Comparison of ENCODE assay signal across 4 cellular contexts in genomic region chr9:105151686-105151995, GRCh38.
TF ChIP-seq lines count a peak whose summit lies in the region.

No MANE protein-coding gene starts in this region.

TF ChIP-seq in SK-N-SH, 30 proteins besides CTCF, POLR2A, EP300 and RAD21:
- TF ChIP-seq RCOR1 (IDR thresholded peaks at IDR 0.05; ENCODE audit: low read length) = no peak
- TF ChIP-seq CHD2 (IDR thresholded peaks at IDR 0.05; ENCODE audit: low read length, partially characterized antibody) = no peak
- TF ChIP-seq FOSL2 (IDR thresholded peaks at IDR 0.05; ENCODE audit: borderline replicate concordance, low read depth) = no peak
- no peak for TF ChIP-seq JUND (IDR thresholded peaks at IDR 0.05)
- TF ChIP-seq ZBTB33 (IDR thresholded peaks at IDR 0.05; ENCODE audit: borderline replicate concordance, low read depth) = no peak

TF ChIP-seq in SK-N-SH treated with all-trans-retinoic acid at 6 μM for 48 hours, 23 proteins besides CTCF, POLR2A, EP300 and RAD21 (continues in another document):
- TF ChIP-seq ZC3H10 (CRISPR knock-in tag; IDR thresholded peaks at IDR 0.05) = no peak
- no peak for TF ChIP-seq BACH2 (CRISPR knock-in tag; IDR thresholded peaks at IDR 0.05; ENCODE audit: borderline replicate concordance)
- TF ChIP-seq PPARA (CRISPR knock-in tag; IDR thresholded peaks at IDR 0.05; ENCODE audit: borderline replicate concordance) = no peak
- TF ChIP-seq CSRNP3 (CRISPR knock-in tag; IDR thresholded peaks at IDR 0.05) = no peak
- no peak for TF ChIP-seq OSR1 (CRISPR knock-in tag; IDR thresholded peaks at IDR 0.05)
- TF ChIP-seq ZNF565 (CRISPR knock-in tag; conservative IDR thresholded peaks at IDR 0.05; ENCODE audit: low read depth) = no peak
- no peak for TF ChIP-seq TOX (CRISPR knock-in tag; IDR thresholded peaks at IDR 0.05; ENCODE audit: borderline replicate concordance)
- TF ChIP-seq TCF4 (CRISPR knock-in tag; IDR thresholded peaks at IDR 0.05; ENCODE audit: borderline replicate concordance) = no peak
- TF ChIP-seq ZNF70 (CRISPR knock-in tag; IDR thresholded peaks at IDR 0.05) = no peak
- TF ChIP-seq CSDC2 (CRISPR knock-in tag; IDR thresholded peaks at IDR 0.05) = no peak
- TF ChIP-seq ARNTL (CRISPR knock-in tag; IDR thresholded peaks at IDR 0.05; ENCODE audit: borderline replicate concordance, low read depth) = no peak
- TF ChIP-seq TSHZ2 (CRISPR knock-in tag; IDR thresholded peaks at IDR 0.05) = no peak

TF ChIP-seq in IMR-90, 13 proteins besides CTCF, POLR2A, EP300 and RAD21:
- TF ChIP-seq RFX5 (IDR thresholded peaks at IDR 0.05; ENCODE audit: low read depth, low read length) (no peak), ELK1 (IDR thresholded peaks at IDR 0.05; ENCODE audit: borderline replicate concordance, low read depth, low read length) (no peak), RCOR1 (IDR thresholded peaks at IDR 0.05; ENCODE audit: insufficient replicate concordance, low read length) (no peak), MAFK (IDR thresholded peaks at IDR 0.05; ENCODE audit: low read depth, low read length) (no peak), CHD1 (IDR thresholded peaks at IDR 0.05; ENCODE audit: low read depth, low read length) (no peak), CEBPB (IDR thresholded peaks at IDR 0.05; ENCODE audit: low read depth, low read length) (no peak), USF2 (IDR thresholded peaks at IDR 0.05; ENCODE audit: low read depth, low read length) (no peak), SMC3 (IDR thresholded peaks at IDR 0.05; ENCODE audit: low read depth, low read length) (no peak), FOS (IDR thresholded peaks at IDR 0.05; ENCODE audit: low read depth, low read length) (no peak), MXI1 (IDR thresholded peaks at IDR 0.05; ENCODE audit: borderline replicate concordance, low read depth, low read length) (no peak), BHLHE40 (IDR thresholded peaks at IDR 0.05; ENCODE audit: low read depth, low read length) (no peak), NFE2L2 (IDR thresholded peaks at IDR 0.05; ENCODE audit: low read depth, low read length) (no peak), MAZ (IDR thresholded peaks at IDR 0.05; ENCODE audit: borderline replicate concordance, low read depth, low read length) (no peak)

TF ChIP-seq in GM12878, 131 proteins besides CTCF, POLR2A, EP300 and RAD21:
- no peak for TF ChIP-seq SUPT20H (IDR thresholded peaks at IDR 0.05; ENCODE audit: borderline replicate concordance, control insufficient read depth, low read depth, low read length)
- no peak for TF ChIP-seq BCL3 (IDR thresholded peaks at IDR 0.05; ENCODE audit: borderline replicate concordance, insufficient read depth, low read depth, low read length, poor library complexity, severe bottlenecking)
- TF ChIP-seq ZBTB33 (IDR thresholded peaks at IDR 0.05) = no peak
- TF ChIP-seq USF1 (IDR thresholded peaks at IDR 0.05; ENCODE audit: borderline replicate concordance, extremely low read length, insufficient read depth, low read depth, low read length) = no peak
- TF ChIP-seq CEBPZ (IDR thresholded peaks at IDR 0.05; ENCODE audit: low read depth, low read length) = no peak
- no peak for TF ChIP-seq HDAC2 (IDR thresholded peaks at IDR 0.05)
- no peak for TF ChIP-seq CHD2 (IDR thresholded peaks at IDR 0.05; ENCODE audit: borderline replicate concordance, low read depth, low read length)
- TF ChIP-seq CBX3 (IDR thresholded peaks at IDR 0.05; ENCODE audit: borderline replicate concordance, low read depth) = no peak
- TF ChIP-seq KLF5 (IDR thresholded peaks at IDR 0.05; ENCODE audit: partially characterized antibody) = no peak
- no peak for TF ChIP-seq BMI1 (IDR thresholded peaks at IDR 0.05; ENCODE audit: borderline replicate concordance)
- no peak for TF ChIP-seq USF2 (IDR thresholded peaks at IDR 0.05; ENCODE audit: borderline replicate concordance, low read depth, low read length)
- no peak for TF ChIP-seq EZH2 (IDR thresholded peaks at IDR 0.05; ENCODE audit: borderline replicate concordance, control insufficient read depth, low read depth, low read length)
- no peak for TF ChIP-seq POLR2AphosphoS2 (IDR thresholded peaks at IDR 0.05; ENCODE audit: low read depth, low read length)
- no peak for TF ChIP-seq TARDBP (IDR thresholded peaks at IDR 0.05; ENCODE audit: borderline replicate concordance)
- no peak for TF ChIP-seq BACH1 (IDR thresholded peaks at IDR 0.05; ENCODE audit: borderline replicate concordance)
